ENCODE assay signal across 8 cellular contexts in the genomic region with DNA sequence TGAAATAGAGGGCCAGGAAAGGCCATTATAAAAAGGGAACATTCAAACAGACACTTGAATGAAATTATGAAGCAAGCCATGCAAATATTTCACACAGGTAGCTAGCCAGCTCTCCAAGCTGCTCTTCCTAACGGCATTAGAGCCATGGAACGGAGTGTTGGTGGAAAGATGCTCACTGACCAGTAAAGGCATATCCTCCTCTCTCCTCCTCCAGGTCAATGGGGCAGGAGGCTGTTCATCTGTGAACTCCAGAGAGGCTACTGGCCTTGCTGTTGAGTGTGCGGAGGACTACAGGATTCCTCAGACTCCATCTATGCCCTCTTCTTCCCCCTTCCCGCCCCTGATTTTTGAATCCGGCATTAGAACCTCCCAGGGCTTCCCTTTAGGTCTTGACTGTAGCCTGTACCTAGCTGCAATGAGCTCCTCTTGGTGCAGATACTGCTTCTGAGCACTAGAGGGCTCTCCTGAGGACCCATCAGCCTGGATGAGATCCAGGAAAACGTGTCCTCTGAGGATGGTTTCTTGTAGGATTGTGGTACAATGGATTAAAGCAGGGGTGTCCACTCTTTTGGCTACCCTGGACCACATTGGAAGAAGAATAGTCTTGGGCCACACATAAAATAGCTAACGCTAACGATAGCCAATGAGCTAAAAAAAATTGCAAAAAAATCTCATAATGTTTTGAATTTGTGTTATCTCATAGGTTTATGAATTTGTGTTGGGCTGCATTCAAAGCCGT.
A peak's percentile ranks its signal among the peaks of the same experiment; 100 is the strongest.
DNase-seq lines count a peak whose midpoint lies in the region; ATAC-seq, FAIRE-seq and TF ChIP-seq lines count a peak whose summit lies in the region.

No MANE protein-coding gene starts in this region.

- H3K9me3 ChIP-seq in A549 = no peaks in the 10 kb centered on the region

- CTCF ChIA-PET in A549 (lab: Yijun Ruan, JAX) = interaction anchor here (0.6 to 10.1 kb wide), 60 partner anchors 8 to 1947 kb away, joined by 3 to 113 read pairs (median 4); no protein-coding TSS in a partner anchor

- H3K4me3 ChIP-seq in A549 = no peak overlapping the region
- H3K4me3 ChIP-seq in fibroblast of villous mesenchyme (ENCODE audit: low read depth, low read length) = no peak overlapping the region

- peak; percentile 66 to 77 for DNase-seq in A549 (ENCODE audit: low read depth in 1 of 2, low spot score in 1 of 2)
- peak; percentile 65 for DNase-seq in GM10266 (ENCODE audit: extremely low spot score)
- peak; percentile 7 for DNase-seq in NCI-H2196 treated with DMSO at 0.1 percent for 48 hours (lab: John Stamatoyannopoulos, UW; ENCODE audit: unreplicated experiment)
- DNase-seq in activated CD4-positive, alpha-beta T cell treated with anti-CD3 and anti-CD28 coated beads, Interleukin-2, amount 50 U/mL, for 48 hours = peak; percentile 19 to 47
- DNase-seq in fibroblast of villous mesenchyme (ENCODE audit: low read depth) = peak; percentile 66
- peak; percentile 37 for DNase-seq in neural crest cell (ENCODE audit: low read depth, low spot score)
- DNase-seq in T-helper 2 cell treated with Interferon-gamma antibody and Interleukin-4, amounts not matched to agents 5 μg/mL and 100 μg/mL, for 36 hours (ENCODE audit: low spot score) = no peak

- ATAC-seq in A549 (peak; percentile 79 to 92), HG03108 (IDR thresholded peaks at IDR 0.05; ENCODE audit: unreplicated experiment) (peak; percentile 64)

- peaks cover 4% of the 10 kb centered on the region for H3K27me3 Mint-ChIP-seq in neural crest cell (ENCODE audit: low read depth)
- H3K27me3 Mint-ChIP-seq in T-helper 2 cell treated with Interferon-gamma antibody and Interleukin-4, amounts not matched to agents 5 μg/mL and 100 μg/mL, for 36 hours (ENCODE audit: low read depth) = peaks cover 10% of the 10 kb centered on the region

- no peak for TF ChIP-seq EP300 in A549 (IDR thresholded peaks at IDR 0.05)

- TF ChIP-seq RAD21 in A549 (conservative IDR thresholded peaks at IDR 0.05 in 1 of 2, IDR thresholded peaks at IDR 0.05 in 1 of 2) = peak; percentile 50 to 57

- no peaks in the 10 kb centered on the region for H3K4me1 ChIP-seq in A549

- H3K9me3 Mint-ChIP-seq in neural crest cell = no peaks in the 10 kb centered on the region
- H3K9me3 Mint-ChIP-seq in T-helper 2 cell treated with Interferon-gamma antibody and Interleukin-4, amounts not matched to agents 5 μg/mL and 100 μg/mL, for 36 hours = no peaks in the 10 kb centered on the region

- peaks cover 16% of the 10 kb centered on the region for H3K4me1 Mint-ChIP-seq in neural crest cell
- H3K4me1 Mint-ChIP-seq in T-helper 2 cell treated with Interferon-gamma antibody and Interleukin-4, amounts not matched to agents 5 μg/mL and 100 μg/mL, for 36 hours (ENCODE audit: low read depth) = peaks cover 2% of the 10 kb centered on the region

- H3K36me3 Mint-ChIP-seq in neural crest cell (ENCODE audit: low read depth) = no peaks in the 10 kb centered on the region
- H3K36me3 Mint-ChIP-seq in T-helper 2 cell treated with Interferon-gamma antibody and Interleukin-4, amounts not matched to agents 5 μg/mL and 100 μg/mL, for 36 hours (ENCODE audit: low read depth) = no peaks in the 10 kb centered on the region

- no peak overlapping the region for H3K27ac ChIP-seq in A549

- under 1% methylated on average over 9 of the region's 9 CpGs for WGBS in A549 (ENCODE audit: missing lambda C conversion rate)

- no peak overlapping the region for H3K4me3 Mint-ChIP-seq in neural crest cell
- no peak overlapping the region for H3K4me3 Mint-ChIP-seq in T-helper 2 cell treated with Interferon-gamma antibody and Interleukin-4, amounts not matched to agents 5 μg/mL and 100 μg/mL, for 36 hours

- POLR2A ChIA-PET in A549 (lab: Yijun Ruan, JAX) = no interaction called here

- no peak overlapping the region for H3K4me2 ChIP-seq in A549

- peak; percentile 81 for FAIRE-seq in A549 (lab: Jason Lieb, UNC)

- peak; percentile 64 for TF ChIP-seq CTCF in A549 (IDR thresholded peaks at IDR 0.05)
- peak; percentile 87 for TF ChIP-seq CTCF in GM10266 (IDR thresholded peaks at IDR 0.05; ENCODE audit: control insufficient read depth, insufficient read depth, low read depth, missing control alignments)
- TF ChIP-seq CTCF in fibroblast of villous mesenchyme (IDR thresholded peaks at IDR 0.05; ENCODE audit: insufficient read depth, low read depth, low read length) = peak; percentile 99
- TF ChIP-seq CTCF in neural crest cell (conservative IDR thresholded peaks at IDR 0.05) = peak; percentile 81

- TF ChIP-seq POLR2A in A549 (IDR thresholded peaks at IDR 0.05; ENCODE audit: low read length) = no peak

- H3K27ac Mint-ChIP-seq in neural crest cell (ENCODE audit: unreplicated experiment) = no peak overlapping the region
- no peak overlapping the region for H3K27ac Mint-ChIP-seq in T-helper 2 cell treated with Interferon-gamma antibody and Interleukin-4, amounts not matched to agents 5 μg/mL and 100 μg/mL, for 36 hours

TF ChIP-seq in A549, 52 proteins besides CTCF, POLR2A, EP300 and RAD21:
- TF ChIP-seq FOSB (CRISPR knock-in tag; IDR thresholded peaks at IDR 0.05) = no peak
- peak; percentile 63 for TF ChIP-seq SMC3 (IDR thresholded peaks at IDR 0.05)
- no peak for TF ChIP-seq HOXB5 (CRISPR knock-in tag; IDR thresholded peaks at IDR 0.05)
- no peak for TF ChIP-seq ZNF302 (CRISPR knock-in tag; IDR thresholded peaks at IDR 0.05)
- no peak for TF ChIP-seq GATA3 (IDR thresholded peaks at IDR 0.05; ENCODE audit: borderline replicate concordance)
- no peak for TF ChIP-seq MAZ (IDR thresholded peaks at IDR 0.05; ENCODE audit: borderline replicate concordance, low read depth, low read length)
